In genomic region chr4:147616849-147617172, GRCh38 we compare ENCODE assay signal across 8 cellular contexts. TPM values are rescaled to one million over a fixed set of nuclear protein-coding genes. Genes with fewer than 3 reads are reported as not detected.
DNase-seq lines count a peak whose midpoint lies in the region; ATAC-seq, FAIRE-seq and TF ChIP-seq lines count a peak whose summit lies in the region.

No MANE protein-coding gene starts in this region.

- no peak for TF ChIP-seq POLR2A in A549 (IDR thresholded peaks at IDR 0.05; ENCODE audit: low read length)

- FAIRE-seq in A549 (lab: Jason Lieb, UNC) = no peak

- H3K27ac Mint-ChIP-seq in neural crest cell (ENCODE audit: unreplicated experiment) = peak overlapping the region; percentile 95

- peaks cover 29% of the 10 kb centered on the region for H3K4me1 Mint-ChIP-seq in neural crest cell

- H3K27me3 Mint-ChIP-seq in neural crest cell (ENCODE audit: low read depth) = peaks cover 14% of the 10 kb centered on the region

- CTCF ChIA-PET in A549 (lab: Yijun Ruan, JAX) = interaction anchor here (1.5 to 3.8 kb wide), 5 partner anchors 20 to 598 kb away, joined by 3 to 16 read pairs (median 5); no protein-coding TSS in a partner anchor

- H3K9me3 ChIP-seq in A549 = no peaks in the 10 kb centered on the region

- intact Hi-C loops in sciatic nerve (cut with DNase I) = no loop called here

- H3K4me2 ChIP-seq in A549 = peak overlapping the region; percentile 69

- H3K27ac ChIP-seq in A549 (peak overlapping the region; percentile 28 to 70; a peak in 4 of 6 replicates), HL-60 (replicated peaks) (no peak overlapping the region; the same call in 1 of the 2 replicates), coronary artery (peak overlapping the region; percentile 61 to 83)

- TF ChIP-seq RAD21 in A549 (conservative IDR thresholded peaks at IDR 0.05 in 1 of 2, IDR thresholded peaks at IDR 0.05 in 1 of 2) = no peak

- ATAC-seq in A549 = peak; percentile 38 to 44; a peak in 5 of 6 replicates
- ATAC-seq in GM19452 (IDR thresholded peaks at IDR 0.05; ENCODE audit: unreplicated experiment) = peak; percentile 24
- no peak for ATAC-seq in sciatic nerve

- no peak for DNase-seq in A549 (ENCODE audit: low read depth in 1 of 2, low spot score in 1 of 2)
- DNase-seq in HL-60 (ENCODE audit: low read depth in 1 of 2, low spot score in 1 of 2) = no peak
- no peak for DNase-seq in coronary artery (ENCODE audit: low spot score)
- DNase-seq in neural crest cell (ENCODE audit: low read depth, low spot score) = no peak
- DNase-seq in sciatic nerve (ENCODE audit: low spot score) = no peak
- DNase-seq in hypothalamus (lab: John Stamatoyannopoulos, UW) = no peak
- DNase-seq in medulla oblongata (ENCODE audit: extremely low spot score) = no peak

- H3K4me3 ChIP-seq in A549 (peak overlapping the region; percentile 89), HL-60 (replicated peaks; ENCODE audit: insufficient read depth, low read length) (peak overlapping the region; percentile 99), coronary artery (peak overlapping the region; percentile 89)

- TF ChIP-seq CTCF in A549 (IDR thresholded peaks at IDR 0.05) (no peak), HL-60 (IDR thresholded peaks at IDR 0.05; ENCODE audit: insufficient read depth, low read length) (no peak), coronary artery (IDR thresholded peaks at IDR 0.05) (no peak), neural crest cell (conservative IDR thresholded peaks at IDR 0.05) (no peak)

- no peaks in the 10 kb centered on the region for H3K9me3 Mint-ChIP-seq in neural crest cell

- peaks cover 7% of the 10 kb centered on the region for H3K36me3 Mint-ChIP-seq in neural crest cell (ENCODE audit: low read depth)

- POLR2A ChIA-PET in A549 (lab: Yijun Ruan, JAX) = interaction anchor here (0.5 to 1.7 kb wide), 6 partner anchors 10 to 642 kb away, joined by 3 to 9 read pairs (median 4); partner anchors contain the start of genes ARHGAP10 and PRMT9

- H3K27me3 ChIP-seq in HL-60 (ENCODE audit: insufficient read depth, poor library complexity, severe bottlenecking) = no peaks in the 10 kb centered on the region

- H3K4me1 ChIP-seq in A549 = peaks cover 5% of the 10 kb centered on the region; the same call in 1 of the 3 replicates

- TF ChIP-seq EP300 in A549 (IDR thresholded peaks at IDR 0.05) = no peak

- peak overlapping the region; percentile 96 for H3K4me3 Mint-ChIP-seq in neural crest cell

- WGBS in A549 (ENCODE audit: missing lambda C conversion rate) = 26% methylated on average over 6 of the region's 6 CpGs

TF ChIP-seq in A549, 52 proteins besides CTCF, POLR2A, EP300 and RAD21:
- TF ChIP-seq KDM5A (IDR thresholded peaks at IDR 0.05) = no peak
- peak; percentile 62 for TF ChIP-seq PHF8 (IDR thresholded peaks at IDR 0.05; ENCODE audit: borderline replicate concordance, low read depth)

RNA-seq across cellular contexts. Expression of gene TMEM184C, which starts 0.4 kb away (rescaled TPM):
- polyA plus RNA-seq in A549 (2011; rRNA removed) (25.2 and 30.5 TPM in 2 replicates), A549 (2017; fragmentation: RNase III; extraction: RNeasy Plus Mini Kit Qiagen cat#74134 plus additional on column Dnase treatment) (17.4 to 17.6 TPM (median 17.6 TPM) in 3 replicates)
- polyA plus RNA-seq in A549 (2012; cell fraction: cytosol; rRNA removed) = 6.1 and 7.6 TPM in 2 replicates
- 3.4 and 5.1 TPM in 2 replicates for polyA plus RNA-seq in A549 (2012; cell fraction: nucleus; rRNA removed)
- 28.0 and 30.5 TPM in 2 replicates for polyA minus RNA-seq in A549 (2011; rRNA and poly(A)+ RNA removed)
- total RNA-seq in neural crest cell (36.4 and 36.6 TPM in 2 replicates), sciatic nerve (31.7 TPM)
